Comparison of ENCODE assay signal across 1 cellular context in the genomic region with DNA sequence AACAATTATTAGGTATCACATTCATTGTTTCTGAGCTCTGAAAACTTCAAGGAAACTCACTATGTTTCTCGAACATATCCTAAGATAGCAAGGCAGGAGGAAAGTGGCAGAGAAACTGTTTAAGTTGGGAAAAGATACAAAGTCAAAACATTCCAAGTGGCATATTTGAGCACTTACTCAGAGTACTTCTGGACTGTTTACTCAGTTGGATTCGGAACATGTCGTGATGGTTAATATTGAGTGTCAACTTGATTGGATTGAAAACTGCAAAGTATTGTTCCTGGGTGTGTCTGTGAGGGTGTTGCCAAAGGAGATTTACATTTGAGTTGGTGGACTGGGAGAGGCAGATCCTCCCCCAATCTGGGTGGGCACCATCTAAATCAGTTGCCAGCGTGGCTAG.
TF ChIP-seq lines count a peak whose summit lies in the region.

No MANE protein-coding gene starts in this region.

TF ChIP-seq in endothelial cell of umbilical vein, 7 proteins besides CTCF, POLR2A, EP300 and RAD21:
- TF ChIP-seq JUN (IDR thresholded peaks at IDR 0.05; ENCODE audit: borderline replicate concordance, insufficient read depth, insufficient read length, low read depth) (no peak), MYC (IDR thresholded peaks at IDR 0.05; ENCODE audit: low read depth, low read length) (no peak), GATA2 (IDR thresholded peaks at IDR 0.05; ENCODE audit: insufficient read depth, insufficient read length, low read depth, low read length) (no peak), POLR2AphosphoS5 (IDR thresholded peaks at IDR 0.05; ENCODE audit: insufficient read depth, low read depth, low read length) (no peak), EZH2 (IDR thresholded peaks at IDR 0.05; ENCODE audit: borderline replicate concordance, low read depth, low read length, severe bottlenecking) (no peak), FOS (IDR thresholded peaks at IDR 0.05; ENCODE audit: borderline replicate concordance, insufficient read depth, low read length) (no peak)
- TF ChIP-seq, protein P1, sequence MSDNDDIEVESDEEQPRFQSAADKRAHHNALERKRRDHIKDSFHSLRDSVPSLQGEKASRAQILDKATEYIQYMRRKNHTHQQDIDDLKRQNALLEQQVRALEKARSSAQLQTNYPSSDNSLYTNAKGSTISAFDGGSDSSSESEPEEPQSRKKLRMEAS (IDR thresholded peaks at IDR 0.05; ENCODE audit: insufficient read depth, insufficient read length): no peak
